ENCODE assay signal across 1 cellular context in genomic region chr2:112817082-112817481, GRCh38.
TF ChIP-seq lines count a peak whose summit lies in the region.

No MANE protein-coding gene starts in this region.

TF ChIP-seq in HepG2, 621 proteins besides CTCF, POLR2A, EP300 and RAD21 (continued from another document):
- TF ChIP-seq MAX (IDR thresholded peaks at IDR 0.05) (0 out of 2 replicates have a peak, but pooled peaks have one; percentile 18), SKI (IDR thresholded peaks at IDR 0.05; ENCODE audit: partially characterized antibody) (no peak), ETV6 (CRISPR knock-in tag; conservative IDR thresholded peaks at IDR 0.05) (no peak), ZNF709 (CRISPR knock-in tag; IDR thresholded peaks at IDR 0.05) (no peak), SRF (IDR thresholded peaks at IDR 0.05; ENCODE audit: low read depth, low read length) (no peak), FOXC1 (CRISPR knock-in tag; IDR thresholded peaks at IDR 0.05; ENCODE audit: borderline replicate concordance) (peak; percentile 73; the same call in 1 of the 2 replicates), ZNF34 (CRISPR knock-in tag; IDR thresholded peaks at IDR 0.05; ENCODE audit: borderline replicate concordance) (no peak), ZMAT5 (CRISPR knock-in tag; IDR thresholded peaks at IDR 0.05; ENCODE audit: borderline replicate concordance, low read depth) (no peak), ZNF546 (CRISPR knock-in tag; conservative IDR thresholded peaks at IDR 0.05) (no peak), ZNF766 (CRISPR knock-in tag; IDR thresholded peaks at IDR 0.05; ENCODE audit: borderline replicate concordance) (no peak), ZNF501 (CRISPR knock-in tag; IDR thresholded peaks at IDR 0.05) (0 out of 2 replicates have a peak, but pooled peaks have one; percentile 4)
